ENCODE assay signal across 12 cellular contexts in genomic region chr1:45009296-45009865, GRCh38. TPM values are rescaled to one million over a fixed set of nuclear protein-coding genes. Genes with fewer than 3 reads are reported as not detected.
DNase-seq lines count a peak whose midpoint lies in the region; ATAC-seq, FAIRE-seq and TF ChIP-seq lines count a peak whose summit lies in the region.
"Had no signal": no experiment of that assay in that cellular context is flagged by ENCODE, and none has a peak within 500 bp of the region (broad histone marks: within the 10 kb centered on the region; RNA-seq: fewer than 3 reads in every experiment).

No MANE protein-coding gene starts in this region.

- H3K9me2 ChIP-seq in OCI-LY1 (ENCODE audit: low read depth, low read length), result no peaks in the 10 kb centered on the region

- no peaks in the 10 kb centered on the region for H3K27me3 ChIP-seq in CD4-positive, CD25-positive, alpha-beta regulatory T cell (ENCODE audit: control insufficient read depth, insufficient read depth, low read length)
- H3K27me3 ChIP-seq in OCI-LY1 (ENCODE audit: insufficient read depth, low read length) (no peaks in the 10 kb centered on the region), neural progenitor cell (peaks cover 3% of the 10 kb centered on the region)

- H3K4me1 ChIP-seq in CD4-positive, CD25-positive, alpha-beta regulatory T cell (ENCODE audit: control insufficient read depth, insufficient read depth, low read length, poor library complexity, severe bottlenecking), result peaks cover 42% of the 10 kb centered on the region
- H3K4me1 ChIP-seq in OCI-LY1 (ENCODE audit: insufficient read depth, low read length, severe bottlenecking), result peaks cover 27% of the 10 kb centered on the region
- peaks cover 5% of the 10 kb centered on the region for H3K4me1 ChIP-seq in neural progenitor cell

- H3K9me3 ChIP-seq in CD4-positive, CD25-positive, alpha-beta regulatory T cell (ENCODE audit: control insufficient read depth in 2 of 2, low read length in 2 of 2), result no peaks in the 10 kb centered on the region
- no peaks in the 10 kb centered on the region for H3K9me3 ChIP-seq in OCI-LY1 (ENCODE audit: low read length)
- no peaks in the 10 kb centered on the region for H3K9me3 ChIP-seq in neural progenitor cell (ENCODE audit: low read depth)

- H4K20me1 ChIP-seq in OCI-LY1 (ENCODE audit: insufficient read depth, low read length) (no peaks in the 10 kb centered on the region), neural progenitor cell (ENCODE audit: low read depth) (peaks cover 3% of the 10 kb centered on the region)

- H3K9ac ChIP-seq in OCI-LY1 (ENCODE audit: low read length) (no peak overlapping the region), neural progenitor cell (no peak overlapping the region)

- H3K27me3 Mint-ChIP-seq in CD4-positive, CD25-positive, alpha-beta regulatory T cell, result no peaks in the 10 kb centered on the region
- H3K27me3 Mint-ChIP-seq in dendritic cell treated with granulocyte-macrophage colony-stimulating factor and Interleukin-4, amounts not matched to agents 40 ng/mL and 50 ng/mL, for 4 days, result no peaks in the 10 kb centered on the region
- peaks cover 2% of the 10 kb centered on the region for H3K27me3 Mint-ChIP-seq in neural progenitor cell (ENCODE audit: insufficient read depth, low read depth)

- FAIRE-seq in frontal cortex (lab: Jason Lieb, UNC), result no peak

- H2AFZ ChIP-seq in OCI-LY1 (ENCODE audit: low read length), result no peak overlapping the region
- H2AFZ ChIP-seq in neural progenitor cell (replicated peaks), result no peak overlapping the region

- H3K36me3 ChIP-seq in CD4-positive, CD25-positive, alpha-beta regulatory T cell (ENCODE audit: control insufficient read depth, insufficient read depth, low read length), result peaks cover 50% of the 10 kb centered on the region
- H3K36me3 ChIP-seq in OCI-LY1 (ENCODE audit: insufficient read depth, low read length), result peaks cover 40% of the 10 kb centered on the region
- H3K36me3 ChIP-seq in neural progenitor cell, result no peaks in the 10 kb centered on the region

- peaks cover 9 to 56% (median 33%) of the 10 kb centered on the region in 4 donors for H3K4me1 Mint-ChIP-seq in CD4-positive, CD25-positive, alpha-beta regulatory T cell
- H3K4me1 Mint-ChIP-seq in dendritic cell treated with granulocyte-macrophage colony-stimulating factor and Interleukin-4, amounts not matched to agents 40 ng/mL and 50 ng/mL, for 4 days (ENCODE audit: low read depth), result peaks cover 49% of the 10 kb centered on the region
- H3K4me1 Mint-ChIP-seq in neural progenitor cell, result peaks cover 34% of the 10 kb centered on the region

- peak overlapping the region; percentile 81 to 97 (median 86) for H3K4me3 Mint-ChIP-seq in CD4-positive, CD25-positive, alpha-beta regulatory T cell
- peak overlapping the region; percentile 88 for H3K4me3 Mint-ChIP-seq in dendritic cell treated with granulocyte-macrophage colony-stimulating factor and Interleukin-4, amounts not matched to agents 40 ng/mL and 50 ng/mL, for 4 days
- peak overlapping the region; percentile 89 for H3K4me3 Mint-ChIP-seq in neural progenitor cell

- TF ChIP-seq CTCF in OCI-LY1 (IDR thresholded peaks at IDR 0.05; ENCODE audit: low read length) (no peak), neural progenitor cell (IDR thresholded peaks at IDR 0.05) (no peak)

- peak overlapping the region in 2 of 3 donors; percentile 67 to 74 for H3K27ac Mint-ChIP-seq in CD4-positive, CD25-positive, alpha-beta regulatory T cell
- no peak overlapping the region for H3K27ac Mint-ChIP-seq in dendritic cell treated with granulocyte-macrophage colony-stimulating factor and Interleukin-4, amounts not matched to agents 40 ng/mL and 50 ng/mL, for 4 days
- no peak overlapping the region for H3K27ac Mint-ChIP-seq in neural progenitor cell

- H3F3A ChIP-seq in OCI-LY1 (ENCODE audit: insufficient read depth, low read length), result no peaks in the 10 kb centered on the region
- H3F3A ChIP-seq in neural progenitor cell (ENCODE audit: low read depth), result peaks cover 7% of the 10 kb centered on the region

- H3K4me2 ChIP-seq in OCI-LY1 (ENCODE audit: low read length) (peak overlapping the region; percentile 98; the same call in 1 of the 2 replicates), neural progenitor cell (no peak overlapping the region)

- H3K27ac ChIP-seq in CD4-positive, CD25-positive, alpha-beta regulatory T cell (ENCODE audit: insufficient read depth, low read length, poor library complexity, severe bottlenecking), result peak overlapping the region; percentile 9
- no peak overlapping the region for H3K27ac ChIP-seq in OCI-LY1 (ENCODE audit: low read depth, low read length, poor library complexity, severe bottlenecking)
- H3K27ac ChIP-seq in neural progenitor cell, result no peak overlapping the region
- H3K27ac ChIP-seq in substantia nigra (ENCODE audit: low read depth, low read length, poor library complexity, severe bottlenecking), result no peak overlapping the region

- H3K79me2 ChIP-seq in OCI-LY1 (ENCODE audit: insufficient read depth, low read length), result no peaks in the 10 kb centered on the region
- H3K79me2 ChIP-seq in neural progenitor cell (ENCODE audit: low read depth), result peaks cover 10% of the 10 kb centered on the region

- peaks cover 28% of the 10 kb centered on the region for H3K36me3 Mint-ChIP-seq in CD4-positive, CD25-positive, alpha-beta regulatory T cell
- peaks cover 79% of the 10 kb centered on the region for H3K36me3 Mint-ChIP-seq in dendritic cell treated with granulocyte-macrophage colony-stimulating factor and Interleukin-4, amounts not matched to agents 40 ng/mL and 50 ng/mL, for 4 days (ENCODE audit: low read depth)
- peaks cover 5% of the 10 kb centered on the region for H3K36me3 Mint-ChIP-seq in neural progenitor cell

- H3K9me3 Mint-ChIP-seq in CD4-positive, CD25-positive, alpha-beta regulatory T cell, result no peaks in the 10 kb centered on the region
- H3K9me3 Mint-ChIP-seq in dendritic cell treated with granulocyte-macrophage colony-stimulating factor and Interleukin-4, amounts not matched to agents 40 ng/mL and 50 ng/mL, for 4 days, result no peaks in the 10 kb centered on the region
- H3K9me3 Mint-ChIP-seq in neural progenitor cell, result no peaks in the 10 kb centered on the region

- no peak for DNase-seq in CD4-positive, CD25-positive, alpha-beta regulatory T cell
- no peak for DNase-seq in neural progenitor cell (ENCODE audit: low spot score)
- DNase-seq in AML-193 (lab: John Stamatoyannopoulos, UW), result no peak
- no peak for DNase-seq in substantia nigra (lab: John Stamatoyannopoulos, UW)
- DNase-seq in frontal cortex (ENCODE audit: low spot score in 2 of 2), result no peak
- DNase-seq in AG08395 (ENCODE audit: low spot score), result no peak
- DNase-seq: EL; NCI-H2107; Right ventricle myocardium superior; stimulated activated naive CD4-positive, alpha-beta T cell treated with Interleukin-2 at 50 U/mL for 16 hours had no signal

- no peak for ATAC-seq in CD4-positive, CD25-positive, alpha-beta regulatory T cell (ENCODE audit: low read depth in 2 of 2)

- H3K4me3 ChIP-seq in CD4-positive, CD25-positive, alpha-beta regulatory T cell (ENCODE audit: low read depth, low read length), result peak overlapping the region; percentile 72
- H3K4me3 ChIP-seq in OCI-LY1 (ENCODE audit: low read depth, low read length, poor library complexity, severe bottlenecking) (no peak overlapping the region), neural progenitor cell (no peak overlapping the region)

- intact Hi-C loops in dendritic cell treated with granulocyte-macrophage colony-stimulating factor and Interleukin-4, amounts not matched to agents 40 ng/mL and 50 ng/mL, for 4 days (cut with micrococcal nuclease), result no loop called here

RNA-seq across cellular contexts. Expression of gene HECTD3, which starts 1.7 kb away (rescaled TPM):
- 58.4 TPM for total RNA-seq in CD4-positive, CD25-positive, alpha-beta regulatory T cell
- polyA plus RNA-seq in CD4-positive, CD25-positive, alpha-beta regulatory T cell, result 10 to 100 TPM; 24.2 to 31.0 (median 27.5) TPM
- total RNA-seq in neural progenitor cell (ENCODE audit: low replicate concordance) (13.1 and 26.7 TPM in 2 replicates), frontal cortex (14.3 TPM)

RNA-seq across cellular contexts. Expression of gene UROD, which starts 2.7 kb away (rescaled TPM):
- total RNA-seq in CD4-positive, CD25-positive, alpha-beta regulatory T cell, result 49.5 TPM
- 10 to 100 TPM; 72.7 to 93.6 (median 82.5) TPM for polyA plus RNA-seq in CD4-positive, CD25-positive, alpha-beta regulatory T cell
- total RNA-seq in neural progenitor cell (ENCODE audit: low replicate concordance) (46.5 and 59.8 TPM in 2 replicates), frontal cortex (66.0 TPM)

RNA-seq across cellular contexts. Expression of gene EIF2B3, which starts 23.0 kb away (rescaled TPM):
- total RNA-seq in CD4-positive, CD25-positive, alpha-beta regulatory T cell, result 11.8 TPM
- polyA plus RNA-seq in CD4-positive, CD25-positive, alpha-beta regulatory T cell, result 10 to 100 TPM; 13.5 to 20.3 (median 16.2) TPM
- total RNA-seq in neural progenitor cell (ENCODE audit: low replicate concordance) (29.1 and 33.7 TPM in 2 replicates), frontal cortex (27.7 TPM)

Comparison
In these comparisons a context has a peak if more than half of its experiments do, and no peak if none do; other contexts are left out.
1. H3K27ac Mint-ChIP-seq: peak in CD4-positive, CD25-positive, alpha-beta regulatory T cell (2 of 3); none in dendritic cell treated with granulocyte-macrophage colony-stimulating factor and Interleukin-4, amounts not matched to agents 40 ng/mL and 50 ng/mL, for 4 days (single experiment) and neural progenitor cell (single experiment).
2. Peak in every context shown above with its lines, with median percentiles within 50 percentile points of each other: H3K4me3 Mint-ChIP-seq.